Comparison of ENCODE assay signal across 25 cellular contexts in genomic region chr16:54159490-54160080, GRCh38.
"Had no signal": no experiment of that assay in that cellular context is flagged by ENCODE, and none has a peak within 500 bp of the region (broad histone marks: within the 10 kb centered on the region; RNA-seq: fewer than 3 reads in every experiment).

No MANE protein-coding gene starts in this region.

- H3K4me3 ChIP-seq: colonic mucosa, esophagus squamous epithelium, gastroesophageal sphincter, heart left ventricle, hepatocyte, left lung, lower lobe of right lung, mucosa of descending colon had no signal

- H3K36me3 Mint-ChIP-seq: immature natural killer cell, mesothelial cell of epicardium had no signal

- H3K27me3 ChIP-seq: colonic mucosa, heart left ventricle, hepatocyte, left lung had no signal

- H3K27me3 Mint-ChIP-seq: dendritic cell treated with granulocyte-macrophage colony-stimulating factor and Interleukin-4, amounts not matched to agents 40 ng/mL and 50 ng/mL, for 4 days had no signal

- H3K79me2 ChIP-seq: hepatocyte had no signal

- H3K27ac ChIP-seq: colonic mucosa, epithelial cell of prostate, esophagus squamous epithelium, gastroesophageal sphincter, heart left ventricle, hepatocyte, left lung, lower lobe of right lung had no signal

- H3K4me2 ChIP-seq: hepatocyte had no signal

- DNase-seq: colonic mucosa; cortex of kidney; effector CD8-positive, alpha-beta T cell; effector memory CD8-positive, alpha-beta T cell; endodermal cell; erythroblast; esophagus squamous epithelium; foreskin fibroblast; heart left ventricle; hypothalamus; immature natural killer cell; islet precursor cell; kidney; kidney glomerular epithelial cell; left lung; left ventricle myocardium superior; lower lobe of right lung; mesenchymal stem cell; mucosa of descending colon; naive B cell had no signal

- H3K4me1 ChIP-seq: colonic mucosa, esophagus squamous epithelium, gastroesophageal sphincter, heart left ventricle, left lung, lower lobe of right lung had no signal

- H2AFZ ChIP-seq: hepatocyte had no signal

- H3K4me3 Mint-ChIP-seq: dendritic cell treated with granulocyte-macrophage colony-stimulating factor and Interleukin-4, amounts not matched to agents 40 ng/mL and 50 ng/mL, for 4 days; effector memory CD8-positive, alpha-beta T cell; endodermal cell; immature natural killer cell; mesothelial cell of epicardium; naive B cell had no signal

- H3K27ac Mint-ChIP-seq: dendritic cell treated with granulocyte-macrophage colony-stimulating factor and Interleukin-4, amounts not matched to agents 40 ng/mL and 50 ng/mL, for 4 days; effector memory CD8-positive, alpha-beta T cell; endodermal cell; mesothelial cell of epicardium; naive B cell had no signal

- H3K4me1 Mint-ChIP-seq: immature natural killer cell, mesothelial cell of epicardium, naive B cell had no signal

- H3K36me3 ChIP-seq: colonic mucosa, esophagus squamous epithelium, gastroesophageal sphincter, heart left ventricle, left lung, lower lobe of right lung had no signal

- H3K9me3 ChIP-seq: colonic mucosa, esophagus squamous epithelium, gastroesophageal sphincter, heart left ventricle, lower lobe of right lung, mucosa of descending colon had no signal
